20 cellular contexts compared by ENCODE assay signal in the genomic region with DNA sequence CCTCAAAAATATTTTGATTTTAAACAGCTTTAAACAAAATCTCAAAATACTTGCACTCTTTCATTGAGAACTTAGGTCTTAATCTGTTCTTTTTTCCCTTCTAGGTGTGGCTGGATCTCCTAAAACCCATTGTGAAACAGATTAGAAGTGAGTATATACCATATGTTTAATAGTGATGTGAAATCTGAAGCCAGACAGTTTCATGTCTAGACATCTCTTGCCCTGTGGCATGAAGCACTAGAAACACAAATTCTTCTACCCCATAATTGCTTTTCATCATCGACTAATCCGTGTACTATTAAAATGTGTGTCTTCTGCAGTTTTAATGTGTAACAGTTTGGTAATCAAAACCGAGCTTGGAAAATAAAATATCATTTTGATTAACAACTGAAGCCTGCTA.
"Had no signal": no experiment of that assay in that cellular context is flagged by ENCODE, and none has a peak within 500 bp of the region (broad histone marks: within the 10 kb centered on the region; RNA-seq: fewer than 3 reads in every experiment).

No MANE protein-coding gene starts in this region.

- ATAC-seq: activated CD4-positive, alpha-beta T cell treated with anti-CD3 and anti-CD28 coated beads for 36 hours; gastrocnemius medialis; left ventricle myocardium superior; natural killer cell; stimulated activated naive B cell treated with anti-CD40 and anti-IgM and Interleukin-4, amounts not matched to agents 10 μg/mL and 1 μg/mL and 100 μg/mL, for 72 hours; upper lobe of right lung; WTC11 had no signal

- DNase-seq: activated CD4-positive, alpha-beta memory T cell treated with anti-CD3 and anti-CD28 coated beads for 36 hours; activated CD4-positive, alpha-beta T cell treated with anti-CD3 and anti-CD28 coated beads for 36 hours; activated naive CD4-positive, alpha-beta T cell; activated naive CD8-positive, alpha-beta T cell treated with anti-CD3 and anti-CD28 coated beads for 36 hours; activated T-cell treated with anti-CD3 and anti-CD28 coated beads for 4 hours; amygdala; central memory CD4-positive, alpha-beta T cell; colonic mucosa; erythroblast; gastrocnemius medialis; head of caudate nucleus; left ventricle myocardium superior; natural killer cell; posterior cingulate gyrus; retina; spleen; stimulated activated naive B cell treated with anti-CD40 and anti-IgM and Interleukin-4, amounts not matched to agents 10 μg/mL and 1 μg/mL and 100 μg/mL, for 72 hours; upper lobe of right lung had no signal

- H3K9me3 ChIP-seq: colonic mucosa, gastrocnemius medialis, spleen, thoracic aorta, upper lobe of right lung had no signal

- H3K4me1 ChIP-seq: colonic mucosa, gastrocnemius medialis, spleen, upper lobe of right lung had no signal

- H3K36me3 ChIP-seq: colonic mucosa, gastrocnemius medialis, thoracic aorta, upper lobe of right lung had no signal

- H3K4me3 ChIP-seq: colonic mucosa, gastrocnemius medialis, spleen, thoracic aorta, upper lobe of right lung had no signal

- H3K27me3 ChIP-seq: colonic mucosa, gastrocnemius medialis, spleen, upper lobe of right lung had no signal
